30 cellular contexts compared by ENCODE assay signal in genomic region chr2:200439981-200440380, GRCh38.
DNase-seq lines count a peak whose midpoint lies in the region; ATAC-seq and TF ChIP-seq lines count a peak whose summit lies in the region.
"Had no signal": no experiment of that assay in that cellular context is flagged by ENCODE, and none has a peak within 500 bp of the region (broad histone marks: within the 10 kb centered on the region; RNA-seq: fewer than 3 reads in every experiment).

No MANE protein-coding gene starts in this region.

- H3K36me3 Mint-ChIP-seq in Calu3 (ENCODE audit: insufficient read depth, unreplicated experiment) (peaks cover 54% of the 10 kb centered on the region), H9 (ENCODE audit: insufficient read depth in 1 of 3, low read depth in 3 of 3) (peaks cover 10 to 57% (median 31%) of the 10 kb centered on the region in 3 experiments; a peak in 6 of 7 replicates)

- no peak for ATAC-seq in HG03457 (IDR thresholded peaks at IDR 0.05; ENCODE audit: unreplicated experiment)
- ATAC-seq: A549, PC-3, Right ventricle myocardium inferior, SK-N-SH treated with all-trans-retinoic acid at 6 μM for 48 hours, T-helper 17 cell had no signal

- no peaks in the 10 kb centered on the region for H3K79me1 ChIP-seq in H9 (ENCODE audit: insufficient read depth, low read depth, low read length, poor library complexity, severe bottlenecking)

- H4K20me1 ChIP-seq in H9 (ENCODE audit: control insufficient read depth, insufficient read depth, insufficient read length): no peaks in the 10 kb centered on the region
- H4K20me1 ChIP-seq: BLaER1 treated with 17β-estradiol and CSF1 and Interleukin-3, amounts not matched to agents 10 nM and 100 nM had no signal

- H3K23ac ChIP-seq in H9 (ENCODE audit: insufficient read length, low read depth, low read length): no peak overlapping the region

- TF ChIP-seq CTCF in Calu3 (IDR thresholded peaks at IDR 0.05; ENCODE audit: unreplicated experiment): no peak
- TF ChIP-seq CTCF in H9 (conservative IDR thresholded peaks at IDR 0.05): no peak

- H3K27ac Mint-ChIP-seq in Calu3 (ENCODE audit: unreplicated experiment) (peak overlapping the region; percentile 47), H9 (peak overlapping the region in 2 of 3 experiments; percentile 33 to 41; a peak in 2 of 7 replicates)
- H3K27ac Mint-ChIP-seq: CD4-positive, alpha-beta T cell; T-helper 17 cell had no signal

- H3K79me2 ChIP-seq in H9 (ENCODE audit: insufficient read depth, low read length): no peaks in the 10 kb centered on the region

- H3K4me3 Mint-ChIP-seq in Calu3 (ENCODE audit: low read depth, unreplicated experiment) (no peak overlapping the region), H9 (no peak overlapping the region)
- H3K4me3 Mint-ChIP-seq: CD4-positive, alpha-beta T cell; T-helper 17 cell had no signal

- H2AK5ac ChIP-seq in H9 (ENCODE audit: insufficient read length, low read length): no peak overlapping the region

- H3K4me1 Mint-ChIP-seq in Calu3 (ENCODE audit: low read depth, unreplicated experiment) (peaks cover 17% of the 10 kb centered on the region), H9 (no peaks in the 10 kb centered on the region)
- H3K4me1 Mint-ChIP-seq: T-helper 17 cell had no signal

- BruUV-seq in Calu3 (replicated peaks; lab: Mats Ljungman, UMichigan): no TSS peak

- H3T11ph ChIP-seq in H9 (ENCODE audit: low read length): no peak overlapping the region

- no peak overlapping the region for H4K8ac ChIP-seq in H9 (replicated peaks; ENCODE audit: insufficient read length, low read depth, low read length)

- H4K91ac ChIP-seq in H9 (ENCODE audit: insufficient read length, low read depth, low read length): no peak overlapping the region

- no peak overlapping the region for H2BK15ac ChIP-seq in H9 (ENCODE audit: low read depth, low read length)

- H3K9me3 Mint-ChIP-seq in Calu3 (ENCODE audit: low read depth, unreplicated experiment) (no peaks in the 10 kb centered on the region), H9 (no peaks in the 10 kb centered on the region)
- H3K9me3 Mint-ChIP-seq: CD4-positive, alpha-beta T cell had no signal

- H3K18ac ChIP-seq in H9 (ENCODE audit: insufficient read length, low read depth, low read length): no peak overlapping the region

- CTCF ChIA-PET in Calu3 (lab: Charles Lee): no interaction called here

- no peak overlapping the region for H3K9ac ChIP-seq in H9 (ENCODE audit: extremely low read depth, insufficient read length, low read length)
- H3K9ac ChIP-seq: BLaER1 treated with 17β-estradiol and CSF1 and Interleukin-3, amounts not matched to agents 10 nM and 100 nM had no signal

- no peaks in the 10 kb centered on the region for H3K23me2 ChIP-seq in H9 (ENCODE audit: insufficient read length, low read depth, low read length, poor library complexity, severe bottlenecking)

- no peak overlapping the region for H2AFZ ChIP-seq in H9 (ENCODE audit: low read length)

- no peaks in the 10 kb centered on the region for H3K4me1 ChIP-seq in H9 (ENCODE audit: insufficient read depth, low read length)
- H3K4me1 ChIP-seq: SJCRH30 had no signal

- no peak overlapping the region for H3K27ac ChIP-seq in H9 (ENCODE audit: insufficient read length, low read depth, low read length)
- H3K27ac ChIP-seq: A549; BLaER1 treated with 17β-estradiol and CSF1 and Interleukin-3, amounts not matched to agents 10 nM and 100 nM; SJCRH30 had no signal

- no peak overlapping the region for H2BK5ac ChIP-seq in H9 (ENCODE audit: insufficient read length, low read length)

- no peak overlapping the region for H3K56ac ChIP-seq in H9 (ENCODE audit: insufficient read length, low read depth, low read length)

- H2BK20ac ChIP-seq in H9 (ENCODE audit: low read depth, low read length, poor library complexity, severe bottlenecking): no peak overlapping the region

- H4K5ac ChIP-seq in H9 (ENCODE audit: insufficient read length, low read depth, low read length): no peak overlapping the region

- H3K9me3 ChIP-seq in H9 (ENCODE audit: control insufficient read depth, low read depth, low read length): no peaks in the 10 kb centered on the region
- H3K9me3 ChIP-seq: A549, MG63, SJCRH30 had no signal

- no peak overlapping the region for H2BK120ac ChIP-seq in H9 (ENCODE audit: low read depth, low read length, poor library complexity, severe bottlenecking)

- no peak for DNase-seq in Calu3
- DNase-seq in H9: no peak
- peak; percentile 50 for DNase-seq in NCI-H69 (lab: John Stamatoyannopoulos, UW)
- DNase-seq in cerebellar nuclear complex (lab: John Stamatoyannopoulos, UW): peak; percentile 32 to 49
- DNase-seq in kidney glomerular epithelial cell (lab: John Stamatoyannopoulos, UW): no peak
- no peak for DNase-seq in ecto neural progenitor cell (ENCODE audit: low spot score)
- DNase-seq: AML-193; CD4-positive, alpha-beta T cell; COR-L47; DMS 273 treated with DMSO at 0.1 percent for 48 hours; DMS79; EL; GF-D8; KBM-7; MG63; NCI-H1417; NCI-H1694; NCI-H2029 treated with DMSO at 0.1 percent for 48 hours; NCI-H226; NCI-H510A; NCI-H748 treated with DMSO at 0.1 percent for 48 hours; NK-92 treated with Interleukin-12 subunit alpha and Interleukin-12 subunit beta, amount 100 ng/mL, for 24 hours; PC-3; SJCRH30; T-helper 17 cell had no signal

- intact Hi-C loops in Calu3 (cut with micrococcal nuclease; ENCODE audit: unreplicated experiment): no loop called here

- no peak overlapping the region for H2BK12ac ChIP-seq in H9 (ENCODE audit: insufficient read length, low read depth, low read length)

- H3K27me3 ChIP-seq in H9 (ENCODE audit: insufficient read depth, low read length): no peaks in the 10 kb centered on the region
- H3K27me3 ChIP-seq: BLaER1 treated with 17β-estradiol and CSF1 and Interleukin-3, amounts not matched to agents 10 nM and 100 nM; MG63; SJCRH30 had no signal

- H3K27me3 Mint-ChIP-seq in Calu3 (ENCODE audit: unreplicated experiment) (no peaks in the 10 kb centered on the region), H9 (ENCODE audit: low read depth) (no peaks in the 10 kb centered on the region)
- H3K27me3 Mint-ChIP-seq: CD4-positive, alpha-beta T cell; T-helper 17 cell had no signal

- H3K4ac ChIP-seq in H9 (ENCODE audit: low read depth, low read length): no peak overlapping the region

- no CpG with 5 or more reads among the region's 5 CpGs for WGBS in H9 (ENCODE audit: extremely low coverage, insufficient read length, low lambda C conversion rate)

- H3K4me2 ChIP-seq in H9 (ENCODE audit: insufficient read depth, insufficient read length, low read length): no peak overlapping the region
- H3K4me2 ChIP-seq: A549; BLaER1 treated with 17β-estradiol and CSF1 and Interleukin-3, amounts not matched to agents 10 nM and 100 nM had no signal

- H3K14ac ChIP-seq in H9 (ENCODE audit: insufficient read depth, low read length): no peak overlapping the region

Comparison
In these comparisons a context has a peak if more than half of its experiments do, and no peak if none do; other contexts are left out.
1. DNase-seq: peak in NCI-H69 (single experiment) and cerebellar nuclear complex (2 of 2); none in Calu3 (single experiment), H9 (single experiment), kidney glomerular epithelial cell (single experiment) and ecto neural progenitor cell (single experiment).